ENCODE assay signal across 1 cellular context in the genomic region with DNA sequence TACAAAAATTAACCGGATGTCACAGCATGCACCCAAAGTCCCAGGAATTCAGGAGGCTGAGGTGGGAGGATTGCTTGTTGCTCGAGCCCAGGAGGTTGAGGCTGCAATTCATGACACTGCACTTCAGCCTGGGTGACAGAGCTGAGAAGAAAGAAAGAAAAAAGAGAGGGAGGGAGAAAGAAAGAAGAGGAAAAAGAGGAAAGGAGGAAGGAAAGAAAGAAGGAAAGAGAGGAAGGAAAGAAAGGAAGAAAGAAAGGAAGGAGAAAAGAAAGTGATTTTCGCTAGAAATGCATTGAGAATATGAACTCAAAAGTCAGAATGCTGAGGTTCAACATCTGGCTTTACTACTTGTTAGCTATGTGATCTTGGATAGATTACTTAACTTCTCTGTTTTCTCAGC.
TF ChIP-seq lines count a peak whose summit lies in the region.

No MANE protein-coding gene starts in this region.

TF ChIP-seq in GM12878, 131 proteins besides CTCF, POLR2A, EP300 and RAD21:
- TF ChIP-seq TAF1 (IDR thresholded peaks at IDR 0.05; ENCODE audit: borderline replicate concordance, low read depth, low read length) (no peak), SP1 (IDR thresholded peaks at IDR 0.05; ENCODE audit: low read depth, low read length) (no peak), SMC3 (IDR thresholded peaks at IDR 0.05; ENCODE audit: borderline replicate concordance, low read length) (no peak), ZNF217 (IDR thresholded peaks at IDR 0.05) (no peak), ZNF384 (IDR thresholded peaks at IDR 0.05; ENCODE audit: borderline replicate concordance, low read depth, low read length) (no peak), MTA2 (IDR thresholded peaks at IDR 0.05; ENCODE audit: low read depth) (no peak), MYC (IDR thresholded peaks at IDR 0.05; ENCODE audit: insufficient read depth, insufficient read length, insufficient replicate concordance, low read length, severe bottlenecking) (no peak), MTA3 (IDR thresholded peaks at IDR 0.05; ENCODE audit: borderline replicate concordance, low read length) (no peak), FOS (IDR thresholded peaks at IDR 0.05; ENCODE audit: borderline replicate concordance, extremely low read depth, insufficient read length) (no peak), GABPA (IDR thresholded peaks at IDR 0.05; ENCODE audit: low read depth) (no peak), RELA (IDR thresholded peaks at IDR 0.05; ENCODE audit: borderline replicate concordance, partially characterized antibody) (no peak), TCF12 (IDR thresholded peaks at IDR 0.05; ENCODE audit: low read depth, low read length) (no peak), NFIC (IDR thresholded peaks at IDR 0.05; ENCODE audit: low read depth, low read length) (no peak)
- TF ChIP-seq, protein P1, sequence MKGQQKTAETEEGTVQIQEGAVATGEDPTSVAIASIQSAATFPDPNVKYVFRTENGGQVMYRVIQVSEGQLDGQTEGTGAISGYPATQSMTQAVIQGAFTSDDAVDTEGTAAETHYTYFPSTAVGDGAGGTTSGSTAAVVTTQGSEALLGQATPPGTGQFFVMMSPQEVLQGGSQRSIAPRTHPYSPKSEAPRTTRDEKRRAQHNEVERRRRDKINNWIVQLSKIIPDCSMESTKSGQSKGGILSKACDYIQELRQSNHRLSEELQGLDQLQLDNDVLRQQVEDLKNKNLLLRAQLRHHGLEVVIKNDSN (IDR thresholded peaks at IDR 0.05; ENCODE audit: borderline replicate concordance, extremely low read length, insufficient read depth, low read depth, low read length) = no peak
- TF ChIP-seq, protein P2, sequence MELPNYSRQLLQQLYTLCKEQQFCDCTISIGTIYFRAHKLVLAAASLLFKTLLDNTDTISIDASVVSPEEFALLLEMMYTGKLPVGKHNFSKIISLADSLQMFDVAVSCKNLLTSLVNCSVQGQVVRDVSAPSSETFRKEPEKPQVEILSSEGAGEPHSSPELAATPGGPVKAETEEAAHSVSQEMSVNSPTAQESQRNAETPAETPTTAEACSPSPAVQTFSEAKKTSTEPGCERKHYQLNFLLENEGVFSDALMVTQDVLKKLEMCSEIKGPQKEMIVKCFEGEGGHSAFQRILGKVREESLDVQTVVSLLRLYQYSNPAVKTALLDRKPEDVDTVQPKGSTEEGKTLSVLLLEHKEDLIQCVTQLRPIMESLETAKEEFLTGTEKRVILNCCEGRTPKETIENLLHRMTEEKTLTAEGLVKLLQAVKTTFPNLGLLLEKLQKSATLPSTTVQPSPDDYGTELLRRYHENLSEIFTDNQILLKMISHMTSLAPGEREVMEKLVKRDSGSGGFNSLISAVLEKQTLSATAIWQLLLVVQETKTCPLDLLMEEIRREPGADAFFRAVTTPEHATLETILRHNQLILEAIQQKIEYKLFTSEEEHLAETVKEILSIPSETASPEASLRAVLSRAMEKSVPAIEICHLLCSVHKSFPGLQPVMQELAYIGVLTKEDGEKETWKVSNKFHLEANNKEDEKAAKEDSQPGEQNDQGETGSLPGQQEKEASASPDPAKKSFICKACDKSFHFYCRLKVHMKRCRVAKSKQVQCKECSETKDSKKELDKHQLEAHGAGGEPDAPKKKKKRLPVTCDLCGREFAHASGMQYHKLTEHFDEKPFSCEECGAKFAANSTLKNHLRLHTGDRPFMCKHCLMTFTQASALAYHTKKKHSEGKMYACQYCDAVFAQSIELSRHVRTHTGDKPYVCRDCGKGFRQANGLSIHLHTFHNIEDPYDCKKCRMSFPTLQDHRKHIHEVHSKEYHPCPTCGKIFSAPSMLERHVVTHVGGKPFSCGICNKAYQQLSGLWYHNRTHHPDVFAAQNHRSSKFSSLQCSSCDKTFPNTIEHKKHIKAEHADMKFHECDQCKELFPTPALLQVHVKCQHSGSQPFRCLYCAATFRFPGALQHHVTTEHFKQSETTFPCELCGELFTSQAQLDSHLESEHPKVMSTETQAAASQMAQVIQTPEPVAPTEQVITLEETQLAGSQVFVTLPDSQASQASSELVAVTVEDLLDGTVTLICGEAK (IDR thresholded peaks at IDR 0.05; ENCODE audit: borderline replicate concordance) = no peak
TF ChIP-seq in GM12878: peak in this region for 0.
